8 cellular contexts compared by ENCODE assay signal in the genomic region with DNA sequence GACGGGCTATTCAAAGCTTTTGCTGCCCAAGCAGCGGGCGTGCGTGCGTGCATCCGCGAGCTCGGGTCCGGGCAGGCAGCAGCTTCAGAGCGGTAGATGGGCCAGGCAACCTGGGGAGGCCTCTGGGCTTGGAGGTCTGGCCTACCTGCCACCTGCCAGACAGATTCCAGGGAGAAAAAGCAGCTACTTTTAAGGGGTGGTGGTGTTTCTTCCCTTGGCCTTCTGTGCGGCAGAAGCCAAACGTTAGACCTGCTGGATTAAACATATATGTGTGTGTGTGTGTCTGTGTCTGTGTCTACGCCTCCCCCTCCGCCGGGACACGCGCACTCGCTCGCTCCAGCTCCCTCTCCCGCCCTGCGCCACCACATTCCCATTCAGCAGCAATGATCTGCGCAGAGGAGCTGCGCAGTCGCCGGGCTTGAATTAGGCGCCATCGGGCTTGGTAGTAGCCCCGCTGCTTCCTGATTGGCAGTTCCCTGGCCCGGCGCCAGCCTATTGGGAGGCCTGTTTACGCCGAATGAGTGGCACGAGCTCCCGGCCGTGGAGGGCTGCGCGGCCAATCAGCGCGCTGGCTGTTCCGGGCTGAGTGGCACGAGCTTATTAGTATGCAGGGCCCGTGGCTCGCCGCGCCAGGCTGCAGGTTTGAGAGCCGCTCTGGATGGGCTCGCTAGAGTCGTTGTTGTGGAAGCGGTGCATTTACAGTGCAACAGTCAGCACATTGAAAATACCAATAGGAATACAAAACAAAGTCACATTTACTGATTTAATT. TPM values are rescaled to one million over a fixed set of nuclear protein-coding genes. Genes with fewer than 3 reads are reported as not detected.
DNase-seq lines count a peak whose midpoint lies in the region; ATAC-seq, FAIRE-seq and TF ChIP-seq lines count a peak whose summit lies in the region.

A gene (plus strand): TSS at position 627 of the 769 bp plus-strand sequence. CDS start 4,283 bp downstream, outside the sequence.

- peak within 1 kb of the TSS; percentile 78 for H3K27ac Mint-ChIP-seq in stimulated activated naive CD8-positive, alpha-beta T cell treated with anti-CD3 and anti-CD28 coated beads, Interleukin-15, Interleukin-2, amounts not matched to agents 100 ng/mL and 50 ng/mL, for 24 hours

- peak; percentile 98 for FAIRE-seq in G401.6 (lab: Jason Lieb, UNC)

- H4K20me1 ChIP-seq in neural cell (ENCODE audit: insufficient read depth), result peaks cover 12% of the 10 kb centered on the region

- no peak for TF ChIP-seq RAD21 in neural cell (conservative IDR thresholded peaks at IDR 0.05)

- H3K36me3 ChIP-seq in SK-N-MC (ENCODE audit: insufficient read depth, low read length) (no peaks in the 10 kb centered on the region), neural cell (ENCODE audit: insufficient read depth, low read length) (no peaks in the 10 kb centered on the region)

- H3K9ac ChIP-seq in SK-N-MC (ENCODE audit: insufficient read length), result peak within 1 kb of the TSS; percentile 99
- H3K9ac ChIP-seq in neural cell (ENCODE audit: low read length), result peak within 1 kb of the TSS; percentile 98

- peak; percentile 21 for TF ChIP-seq CTCF in neural cell (IDR thresholded peaks at IDR 0.05; ENCODE audit: poor library complexity, severe bottlenecking)

- H3K4me1 Mint-ChIP-seq in stimulated activated naive CD8-positive, alpha-beta T cell treated with anti-CD3 and anti-CD28 coated beads, Interleukin-15, Interleukin-2, amounts not matched to agents 100 ng/mL and 50 ng/mL, for 24 hours (ENCODE audit: low read depth), result peaks cover 28% of the 10 kb centered on the region

- H3K27me3 Mint-ChIP-seq in stimulated activated naive CD8-positive, alpha-beta T cell treated with anti-CD3 and anti-CD28 coated beads, Interleukin-15, Interleukin-2, amounts not matched to agents 100 ng/mL and 50 ng/mL, for 24 hours, result peaks cover 46% of the 10 kb centered on the region

- H3K27me3 ChIP-seq in neural cell (ENCODE audit: insufficient read depth, low read depth, low read length), result no peaks in the 10 kb centered on the region

- peak; percentile 75 for TF ChIP-seq EP300 in neural cell (conservative IDR thresholded peaks at IDR 0.05; ENCODE audit: poor library complexity, severe bottlenecking)

- H3K9me3 ChIP-seq in SK-N-MC (ENCODE audit: low read depth, low read length), result no peaks in the 10 kb centered on the region
- H3K9me3 ChIP-seq in neural cell (ENCODE audit: low read length), result no peaks in the 10 kb centered on the region

- no peaks in the 10 kb centered on the region for H3K9me3 Mint-ChIP-seq in stimulated activated naive CD8-positive, alpha-beta T cell treated with anti-CD3 and anti-CD28 coated beads, Interleukin-15, Interleukin-2, amounts not matched to agents 100 ng/mL and 50 ng/mL, for 24 hours

- H3K27ac ChIP-seq in SK-N-MC, result peak within 1 kb of the TSS; percentile 98
- peak within 1 kb of the TSS; percentile 97 for H3K27ac ChIP-seq in neural cell (ENCODE audit: low read length)

- H3K4me3 ChIP-seq in SK-N-MC (peak within 1 kb of the TSS; percentile 95), neural cell (ENCODE audit: low read length) (peak within 1 kb of the TSS; percentile 97)

- H3K4me3 Mint-ChIP-seq in stimulated activated naive CD8-positive, alpha-beta T cell treated with anti-CD3 and anti-CD28 coated beads, Interleukin-15, Interleukin-2, amounts not matched to agents 100 ng/mL and 50 ng/mL, for 24 hours, result peak within 1 kb of the TSS; percentile 73

- DNase-seq in NAMALWA (ENCODE audit: low spot score), result peak; percentile 99
- peak; percentile 98 for DNase-seq in SK-N-MC (ENCODE audit: low read depth, low spot score)
- DNase-seq in activated naive CD4-positive, alpha-beta T cell treated with anti-CD3 and anti-CD28 coated beads, Interleukin-2, amount 50 U/mL, for 16 hours, result peak; percentile 83
- DNase-seq in foreskin melanocyte, result peak; percentile 100

- H3K9me2 ChIP-seq in neural cell (ENCODE audit: insufficient read depth, low read length), result no peaks in the 10 kb centered on the region

- H3K36me3 Mint-ChIP-seq in stimulated activated naive CD8-positive, alpha-beta T cell treated with anti-CD3 and anti-CD28 coated beads, Interleukin-15, Interleukin-2, amounts not matched to agents 100 ng/mL and 50 ng/mL, for 24 hours (ENCODE audit: low read depth), result no peaks in the 10 kb centered on the region

- peaks cover 80% of the 10 kb centered on the region for H3K79me2 ChIP-seq in neural cell (replicated peaks; ENCODE audit: insufficient read depth, low read length)

- no peak within 1 kb of the TSS for H2AFZ ChIP-seq in neural cell (ENCODE audit: low read depth, low read length)

- H3F3A ChIP-seq in neural cell (ENCODE audit: insufficient read depth, low read length, poor library complexity, severe bottlenecking), result no peaks in the 10 kb centered on the region

- peak within 1 kb of the TSS; percentile 98 for H3K4me2 ChIP-seq in neural cell (ENCODE audit: low read length)

- ATAC-seq in GM19351 (IDR thresholded peaks at IDR 0.05; ENCODE audit: unreplicated experiment), result no peak

TF ChIP-seq in neural cell, 6 proteins besides CTCF, POLR2A, EP300 and RAD21:
- TF ChIP-seq EZH2 (IDR thresholded peaks at IDR 0.05; ENCODE audit: borderline replicate concordance, insufficient read depth, low read length, poor library complexity, severe bottlenecking), result no peak
- peak; percentile 99 for TF ChIP-seq POLR2AphosphoS5 (IDR thresholded peaks at IDR 0.05)
- TF ChIP-seq, protein P1, sequence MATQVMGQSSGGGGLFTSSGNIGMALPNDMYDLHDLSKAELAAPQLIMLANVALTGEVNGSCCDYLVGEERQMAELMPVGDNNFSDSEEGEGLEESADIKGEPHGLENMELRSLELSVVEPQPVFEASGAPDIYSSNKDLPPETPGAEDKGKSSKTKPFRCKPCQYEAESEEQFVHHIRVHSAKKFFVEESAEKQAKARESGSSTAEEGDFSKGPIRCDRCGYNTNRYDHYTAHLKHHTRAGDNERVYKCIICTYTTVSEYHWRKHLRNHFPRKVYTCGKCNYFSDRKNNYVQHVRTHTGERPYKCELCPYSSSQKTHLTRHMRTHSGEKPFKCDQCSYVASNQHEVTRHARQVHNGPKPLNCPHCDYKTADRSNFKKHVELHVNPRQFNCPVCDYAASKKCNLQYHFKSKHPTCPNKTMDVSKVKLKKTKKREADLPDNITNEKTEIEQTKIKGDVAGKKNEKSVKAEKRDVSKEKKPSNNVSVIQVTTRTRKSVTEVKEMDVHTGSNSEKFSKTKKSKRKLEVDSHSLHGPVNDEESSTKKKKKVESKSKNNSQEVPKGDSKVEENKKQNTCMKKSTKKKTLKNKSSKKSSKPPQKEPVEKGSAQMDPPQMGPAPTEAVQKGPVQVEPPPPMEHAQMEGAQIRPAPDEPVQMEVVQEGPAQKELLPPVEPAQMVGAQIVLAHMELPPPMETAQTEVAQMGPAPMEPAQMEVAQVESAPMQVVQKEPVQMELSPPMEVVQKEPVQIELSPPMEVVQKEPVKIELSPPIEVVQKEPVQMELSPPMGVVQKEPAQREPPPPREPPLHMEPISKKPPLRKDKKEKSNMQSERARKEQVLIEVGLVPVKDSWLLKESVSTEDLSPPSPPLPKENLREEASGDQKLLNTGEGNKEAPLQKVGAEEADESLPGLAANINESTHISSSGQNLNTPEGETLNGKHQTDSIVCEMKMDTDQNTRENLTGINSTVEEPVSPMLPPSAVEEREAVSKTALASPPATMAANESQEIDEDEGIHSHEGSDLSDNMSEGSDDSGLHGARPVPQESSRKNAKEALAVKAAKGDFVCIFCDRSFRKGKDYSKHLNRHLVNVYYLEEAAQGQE (IDR thresholded peaks at IDR 0.05; ENCODE audit: borderline replicate concordance), result peak; percentile 97
- peak; percentile 100 for TF ChIP-seq TAF1 (IDR thresholded peaks at IDR 0.05; ENCODE audit: low read depth)
- peak; percentile 33 for TF ChIP-seq SMC3 (conservative IDR thresholded peaks at IDR 0.05; ENCODE audit: poor library complexity)
- peak; percentile 98 for TF ChIP-seq MXI1 (conservative IDR thresholded peaks at IDR 0.05; ENCODE audit: poor library complexity, severe bottlenecking)

RNA-seq across cellular contexts. Expression of the gene that starts here (rescaled TPM):
- polyA plus RNA-seq in neural cell, result 12.4 and 14.2 TPM in 2 replicates
- 20.7 and 24.9 TPM in 2 replicates for polyA minus RNA-seq in neural cell
